10 cellular contexts compared by ENCODE assay signal in the genomic region with DNA sequence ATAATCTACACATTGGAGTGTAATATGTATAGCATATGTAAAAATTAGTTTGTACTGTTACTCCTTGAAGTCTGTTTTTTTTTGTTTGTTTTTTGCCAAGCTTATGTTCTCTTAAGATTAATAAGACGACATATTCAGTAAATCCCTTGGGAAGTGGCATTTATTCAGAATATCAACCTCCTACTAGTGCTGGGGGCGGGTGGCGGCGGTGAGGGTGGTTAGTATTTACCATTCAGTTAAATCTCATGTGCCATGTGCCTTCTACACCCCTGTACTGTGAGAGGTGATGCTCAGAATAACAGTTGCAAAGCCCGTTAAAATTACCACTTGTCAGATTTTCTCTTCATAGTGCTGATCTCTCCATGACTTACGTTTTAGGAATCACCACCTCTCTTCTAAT. TPM values are rescaled to one million over a fixed set of nuclear protein-coding genes. Genes with fewer than 3 reads are reported as not detected.
DNase-seq lines count a peak whose midpoint lies in the region; ATAC-seq and TF ChIP-seq lines count a peak whose summit lies in the region.
"Had no signal": no experiment of that assay in that cellular context is flagged by ENCODE, and none has a peak within 500 bp of the region (broad histone marks: within the 10 kb centered on the region; RNA-seq: fewer than 3 reads in every experiment).

No MANE protein-coding gene starts in this region.

- H3K9me2 ChIP-seq in Loucy (replicated peaks; ENCODE audit: low read depth, low read length), result no peaks in the 10 kb centered on the region

- peaks cover 14% of the 10 kb centered on the region for H3K36me3 Mint-ChIP-seq in CD8-positive, alpha-beta T cell
- peaks cover 6% of the 10 kb centered on the region for H3K36me3 Mint-ChIP-seq in osteocyte (ENCODE audit: unreplicated experiment)

- peak overlapping the region; percentile 85 for H3K9ac ChIP-seq in Loucy (ENCODE audit: low read depth, low read length, poor library complexity, severe bottlenecking)

- peak overlapping the region; percentile 80 for H3K4me2 ChIP-seq in Loucy (ENCODE audit: low read depth, low read length, poor library complexity, severe bottlenecking)

- H3K9me3 ChIP-seq in CD8-positive, alpha-beta T cell (ENCODE audit: low read length), result no peaks in the 10 kb centered on the region
- H3K9me3 ChIP-seq in Loucy (ENCODE audit: insufficient read depth, low read depth, low read length), result no peaks in the 10 kb centered on the region

- no peak for DNase-seq in CD8-positive, alpha-beta T cell
- no peak for DNase-seq in coronary artery (ENCODE audit: low spot score)
- DNase-seq in osteocyte (ENCODE audit: extremely low spot score, unreplicated experiment), result no peak
- no peak for DNase-seq in inferior parietal cortex (ENCODE audit: extremely low spot score)
- DNase-seq in AG20443 (ENCODE audit: low spot score), result no peak
- DNase-seq: NCI-H1105 treated with DMSO at 0.1 percent for 48 hours, SIG-M5 had no signal

- no peaks in the 10 kb centered on the region for H3K9me3 Mint-ChIP-seq in CD8-positive, alpha-beta T cell
- peaks cover 7% of the 10 kb centered on the region for H3K9me3 Mint-ChIP-seq in osteocyte (ENCODE audit: unreplicated experiment)

- H4K20me1 ChIP-seq in Loucy (ENCODE audit: insufficient read depth, low read length, poor library complexity, severe bottlenecking), result peaks cover 70% of the 10 kb centered on the region

- no peak for TF ChIP-seq CTCF in CD8-positive, alpha-beta T cell (IDR thresholded peaks at IDR 0.05)
- TF ChIP-seq CTCF in Loucy (conservative IDR thresholded peaks at IDR 0.05; ENCODE audit: low read length), result no peak
- TF ChIP-seq CTCF in coronary artery (IDR thresholded peaks at IDR 0.05), result no peak
- no peak for TF ChIP-seq CTCF in osteocyte (IDR thresholded peaks at IDR 0.05)

- peaks cover 74% of the 10 kb centered on the region for H3K4me1 Mint-ChIP-seq in CD8-positive, alpha-beta T cell (ENCODE audit: low read depth)
- H3K4me1 Mint-ChIP-seq in osteocyte (ENCODE audit: unreplicated experiment), result peaks cover 77% of the 10 kb centered on the region

- peak overlapping the region; percentile 29 for H3K27ac Mint-ChIP-seq in CD8-positive, alpha-beta T cell
- peak overlapping the region; percentile 72 for H3K27ac Mint-ChIP-seq in osteocyte (ENCODE audit: unreplicated experiment)

- intact Hi-C loops in CD8-positive, alpha-beta T cell (cut with DNase I, micrococcal nuclease), result loop anchor here (2.0 to 5.0 kb wide), 2 partner anchors 19 to 146 kb away; no protein-coding TSS in a partner anchor

- peaks cover 74% of the 10 kb centered on the region for H3K79me2 ChIP-seq in Loucy (ENCODE audit: insufficient read depth, low read length)

- POLR2A ChIA-PET in CD8-positive, alpha-beta T cell (lab: Charles Lee), result interaction anchor here (0.6 to 1.6 kb wide), 3 partner anchors 29 to 228 kb away, joined by 3 to 7 read pairs (median 3); a partner anchor contains a TSS

- H3K4me1 ChIP-seq in CD8-positive, alpha-beta T cell (ENCODE audit: insufficient read depth, low read length), result peaks cover 36% of the 10 kb centered on the region
- peaks cover 50% of the 10 kb centered on the region for H3K4me1 ChIP-seq in Loucy (ENCODE audit: insufficient read depth, low read length, poor library complexity, severe bottlenecking)

- no peak overlapping the region for H3K4me3 ChIP-seq in CD8-positive, alpha-beta T cell (ENCODE audit: low read depth, low read length)
- peak overlapping the region; percentile 82 for H3K4me3 ChIP-seq in Loucy (ENCODE audit: low read length, poor library complexity, severe bottlenecking)
- H3K4me3 ChIP-seq in coronary artery, result peak overlapping the region; percentile 92

- no peaks in the 10 kb centered on the region for H3K36me3 ChIP-seq in CD8-positive, alpha-beta T cell (ENCODE audit: insufficient read depth, low read length)
- H3K36me3 ChIP-seq in Loucy (ENCODE audit: insufficient read depth, low read length), result no peaks in the 10 kb centered on the region

- no peaks in the 10 kb centered on the region for H3F3A ChIP-seq in Loucy (ENCODE audit: low read depth)

- no peak overlapping the region for H3K27ac ChIP-seq in CD8-positive, alpha-beta T cell (ENCODE audit: low read depth, low read length)
- H3K27ac ChIP-seq in coronary artery, result no peak overlapping the region

- H3K27me3 ChIP-seq in CD8-positive, alpha-beta T cell (ENCODE audit: insufficient read depth, low read length), result no peaks in the 10 kb centered on the region
- no peaks in the 10 kb centered on the region for H3K27me3 ChIP-seq in Loucy (ENCODE audit: insufficient read depth, low read length, poor library complexity, severe bottlenecking)

- no peak for ATAC-seq in CD8-positive, alpha-beta T cell
- ATAC-seq in HG02588 (IDR thresholded peaks at IDR 0.05; ENCODE audit: unreplicated experiment), result no peak
- no peak for ATAC-seq in GM21390 (IDR thresholded peaks at IDR 0.05; ENCODE audit: unreplicated experiment)

- no peak overlapping the region for H2AFZ ChIP-seq in Loucy (ENCODE audit: low read length)

- CTCF ChIA-PET in CD8-positive, alpha-beta T cell (lab: Charles Lee), result interaction anchor here (2.4 kb wide), 1 partner anchor 47 kb away, joined by 11 read pairs; no protein-coding TSS in a partner anchor

- no peaks in the 10 kb centered on the region for H3K27me3 Mint-ChIP-seq in CD8-positive, alpha-beta T cell (ENCODE audit: low read depth)
- H3K27me3 Mint-ChIP-seq in osteocyte (ENCODE audit: unreplicated experiment), result no peaks in the 10 kb centered on the region

- H3K4me3 Mint-ChIP-seq in CD8-positive, alpha-beta T cell, result peak overlapping the region; percentile 20
- H3K4me3 Mint-ChIP-seq in osteocyte (ENCODE audit: unreplicated experiment), result peak overlapping the region; percentile 53

RNA-seq across cellular contexts. Expression of a gene that starts 3.0 kb away (rescaled TPM):
- total RNA-seq in CD8-positive, alpha-beta T cell, result 10 to 100 TPM; 86.3 to 88.5 TPM
- 93.8 and 95.0 TPM in 2 replicates for total RNA-seq in osteocyte
